ENCODE assay signal across 22 cellular contexts in genomic region chr9:123028136-123028535, GRCh38. TPM values are rescaled to one million over a fixed set of nuclear protein-coding genes. Genes with fewer than 3 reads are reported as not detected.
DNase-seq lines count a peak whose midpoint lies in the region; ATAC-seq and TF ChIP-seq lines count a peak whose summit lies in the region.
"Had no signal": no experiment of that assay in that cellular context is flagged by ENCODE, and none has a peak within 500 bp of the region (broad histone marks: within the 10 kb centered on the region; RNA-seq: fewer than 3 reads in every experiment).

No MANE protein-coding gene starts in this region.

- H3K4me1 Mint-ChIP-seq in WTC11 = peaks cover 4% of the 10 kb centered on the region
- H3K4me1 Mint-ChIP-seq in type B pancreatic cell (ENCODE audit: unreplicated experiment) = peaks cover 10% of the 10 kb centered on the region
- H3K4me1 Mint-ChIP-seq: CD8-positive, alpha-beta memory T cell had no signal

- no peaks in the 10 kb centered on the region for H3K9me3 ChIP-seq in Loucy (ENCODE audit: insufficient read depth, low read depth, low read length)
- H3K9me3 ChIP-seq: BLaER1 treated with 17β-estradiol and CSF1 and Interleukin-3, amounts not matched to agents 10 nM and 100 nM; HAP-1 had no signal

- H3K9me3 Mint-ChIP-seq in WTC11 (no peaks in the 10 kb centered on the region), type B pancreatic cell (no peaks in the 10 kb centered on the region)
- H3K9me3 Mint-ChIP-seq: CD4-positive, CD25-positive, alpha-beta regulatory T cell; CD8-positive, alpha-beta memory T cell had no signal

- H4K20me1 ChIP-seq in Loucy (ENCODE audit: insufficient read depth, low read length, poor library complexity, severe bottlenecking) = no peaks in the 10 kb centered on the region

- H3K4me2 ChIP-seq in Loucy (ENCODE audit: low read depth, low read length, poor library complexity, severe bottlenecking) = peak overlapping the region; percentile 62

- peaks cover 10% of the 10 kb centered on the region; the same call in 1 of the 2 replicates for H3F3A ChIP-seq in Loucy (ENCODE audit: low read depth)

- DNase-seq in WTC11 (ENCODE audit: low spot score) (no peak), lung microvascular endothelial cell (ENCODE audit: low read depth in 2 of 2) (peak; percentile 21 to 23), type B pancreatic cell (ENCODE audit: extremely low spot score, unreplicated experiment) (no peak), iPS-NIHi11 (ENCODE audit: low spot score) (no peak)
- DNase-seq: CD4-positive, CD25-positive, alpha-beta regulatory T cell; CD8-positive, alpha-beta memory T cell; COR-L47; DMS 273 treated with DMSO at 0.1 percent for 48 hours; DMS53; DND-41; EL; GM23248 had no signal

- H3K36me3 ChIP-seq in Loucy (ENCODE audit: insufficient read depth, low read length) = no peaks in the 10 kb centered on the region
- H3K36me3 ChIP-seq: HAP-1 had no signal

- no peaks in the 10 kb centered on the region for H3K9me2 ChIP-seq in Loucy (replicated peaks; ENCODE audit: low read depth, low read length)

- H3K4me3 ChIP-seq in Loucy (ENCODE audit: low read length, poor library complexity, severe bottlenecking) = peak overlapping the region; percentile 33
- H3K4me3 ChIP-seq: BLaER1 treated with 17β-estradiol and CSF1 and Interleukin-3, amounts not matched to agents 10 nM and 100 nM; GM12878; GM23248; HAP-1 had no signal

- H3K36me3 Mint-ChIP-seq in WTC11 = peaks cover 3% of the 10 kb centered on the region
- peaks cover 14% of the 10 kb centered on the region for H3K36me3 Mint-ChIP-seq in type B pancreatic cell

- POLR2A ChIA-PET in WTC11 (lab: Charles Lee) = no interaction called here

- no peaks in the 10 kb centered on the region for H3K79me2 ChIP-seq in Loucy (ENCODE audit: insufficient read depth, low read length)

- TF ChIP-seq CTCF in Loucy (conservative IDR thresholded peaks at IDR 0.05; ENCODE audit: low read length) = no peak
- TF ChIP-seq CTCF in WTC11 (IDR thresholded peaks at IDR 0.05) = no peak
- TF ChIP-seq CTCF in type B pancreatic cell (conservative IDR thresholded peaks at IDR 0.05) = no peak

- H3K27me3 ChIP-seq in Loucy (ENCODE audit: insufficient read depth, low read length, poor library complexity, severe bottlenecking) = no peaks in the 10 kb centered on the region
- H3K27me3 ChIP-seq: BLaER1 treated with 17β-estradiol and CSF1 and Interleukin-3, amounts not matched to agents 10 nM and 100 nM had no signal

- H3K9ac ChIP-seq in Loucy (ENCODE audit: low read depth, low read length, poor library complexity, severe bottlenecking) = peak overlapping the region; percentile 67
- H3K9ac ChIP-seq: BLaER1 treated with 17β-estradiol and CSF1 and Interleukin-3, amounts not matched to agents 10 nM and 100 nM; GM23248 had no signal

- peak overlapping the region; percentile 11; the same call in 1 of the 2 replicates for H2AFZ ChIP-seq in Loucy (ENCODE audit: low read length)
- H2AFZ ChIP-seq: GM23248 had no signal

- H3K4me1 ChIP-seq in Loucy (ENCODE audit: insufficient read depth, low read length, poor library complexity, severe bottlenecking) = peaks cover 71% of the 10 kb centered on the region
- H3K4me1 ChIP-seq: HAP-1 had no signal

- H3K4me3 Mint-ChIP-seq in WTC11 = no peak overlapping the region
- no peak overlapping the region for H3K4me3 Mint-ChIP-seq in type B pancreatic cell
- H3K4me3 Mint-ChIP-seq: B cell; CD4-positive, CD25-positive, alpha-beta regulatory T cell; CD8-positive, alpha-beta memory T cell had no signal

- H3K27ac Mint-ChIP-seq in WTC11 (peak overlapping the region; percentile 60), type B pancreatic cell (peak overlapping the region; percentile 33)
- H3K27ac Mint-ChIP-seq: B cell; CD8-positive, alpha-beta memory T cell had no signal

- H3K27me3 Mint-ChIP-seq in WTC11 (ENCODE audit: low read depth) (no peaks in the 10 kb centered on the region), type B pancreatic cell (no peaks in the 10 kb centered on the region)
- H3K27me3 Mint-ChIP-seq: B cell; CD4-positive, CD25-positive, alpha-beta regulatory T cell; CD8-positive, alpha-beta memory T cell had no signal

- ATAC-seq in WTC11 (no peak), HG02852 (IDR thresholded peaks at IDR 0.05; ENCODE audit: unreplicated experiment) (no peak), HG03432 (IDR thresholded peaks at IDR 0.05; ENCODE audit: unreplicated experiment) (no peak)

- CTCF ChIA-PET in WTC11 (lab: Charles Lee) = no interaction called here

TF ChIP-seq in WTC11, 78 proteins besides CTCF, POLR2A, EP300 and RAD21:
- TF ChIP-seq ESRRA (CRISPR knock-in tag; IDR thresholded peaks at IDR 0.05; ENCODE audit: borderline replicate concordance) = no peak
- no peak for TF ChIP-seq SMAD3 (CRISPR knock-in tag; IDR thresholded peaks at IDR 0.05; ENCODE audit: borderline replicate concordance)
- TF ChIP-seq ATF1 (CRISPR knock-in tag; IDR thresholded peaks at IDR 0.05) = no peak
- no peak for TF ChIP-seq NR1H2 (CRISPR knock-in tag; IDR thresholded peaks at IDR 0.05)
- TF ChIP-seq ZNF532 (CRISPR knock-in tag; IDR thresholded peaks at IDR 0.05; ENCODE audit: borderline replicate concordance) = no peak
- TF ChIP-seq TCF7 (CRISPR knock-in tag; IDR thresholded peaks at IDR 0.05; ENCODE audit: low read depth) = no peak
- no peak for TF ChIP-seq ZNF671 (CRISPR knock-in tag; IDR thresholded peaks at IDR 0.05)
- TF ChIP-seq ZNF232 (CRISPR knock-in tag; IDR thresholded peaks at IDR 0.05) = no peak
- TF ChIP-seq ZNF138 (CRISPR knock-in tag; conservative IDR thresholded peaks at IDR 0.05) = no peak
- no peak for TF ChIP-seq ZBTB43 (CRISPR knock-in tag; IDR thresholded peaks at IDR 0.05)
- TF ChIP-seq JUN (CRISPR knock-in tag; IDR thresholded peaks at IDR 0.05) = no peak

RNA-seq across cellular contexts. Expression of gene GPR21, which starts 5.3 kb away (rescaled TPM):
- total RNA-seq in WTC11 (2021) (0.63 to 0.66 TPM in 2 of 3 replicates, not detected in the other), lung microvascular endothelial cell (0.44 and 0.60 TPM in 2 replicates), type B pancreatic cell (ENCODE audit: low replicate concordance) (0.46 and 1.1 TPM in 2 replicates)
- total RNA-seq: A172, G401, H4 had no signal

Comparison
In these comparisons a context has a peak if more than half of its experiments do, and no peak if none do; other contexts are left out.
1. DNase-seq: peak in lung microvascular endothelial cell (2 of 2); none in WTC11 (single experiment), type B pancreatic cell (single experiment) and iPS-NIHi11 (single experiment).